Comparison of ENCODE assay signal across 7 cellular contexts in genomic region chr4:145234086-145234694, GRCh38. TPM values are rescaled to one million over a fixed set of nuclear protein-coding genes. Genes with fewer than 3 reads are reported as not detected.
A peak's percentile ranks its signal among the peaks of the same experiment; 100 is the strongest.
DNase-seq lines count a peak whose midpoint lies in the region; ATAC-seq and TF ChIP-seq lines count a peak whose summit lies in the region.

No MANE protein-coding gene starts in this region.

- H3K4me3 ChIP-seq in IMR-90 (ENCODE audit: insufficient read depth, low read depth, low read length), result no peak overlapping the region
- H3K4me3 ChIP-seq in spleen, result no peak overlapping the region

- H3K27me3 Mint-ChIP-seq in activated naive CD8-positive, alpha-beta T cell treated with anti-CD3 and anti-CD28 coated beads, Interleukin-2, amount 50 U/mL, for 24 hours, result peaks cover 2% of the 10 kb centered on the region

- no peak overlapping the region for H2AK5ac ChIP-seq in IMR-90 (ENCODE audit: low read depth, low read length)

- no TSS peak for BruUV-seq in IMR-90 (replicated peaks; lab: Mats Ljungman, UMichigan)

- H3K9me1 ChIP-seq in IMR-90 (ENCODE audit: insufficient read depth, low read length), result no peaks in the 10 kb centered on the region

- no peak overlapping the region for H2AK9ac ChIP-seq in IMR-90 (replicated peaks; ENCODE audit: low read depth, low read length, poor library complexity)

- no peaks in the 10 kb centered on the region for H4K20me1 ChIP-seq in IMR-90 (ENCODE audit: insufficient read depth, low read length)

- H2BK15ac ChIP-seq in IMR-90 (ENCODE audit: low read depth, low read length), result no peak overlapping the region

- peak; percentile 78 for TF ChIP-seq CTCF in GM10248 (IDR thresholded peaks at IDR 0.05; ENCODE audit: control extremely low read depth, extremely low read depth, low read depth, missing control alignments)
- TF ChIP-seq CTCF in IMR-90 (conservative IDR thresholded peaks at IDR 0.05; ENCODE audit: low read depth, low read length), result peak; percentile 88
- peak; percentile 87 for TF ChIP-seq CTCF in RWPE1 (conservative IDR thresholded peaks at IDR 0.05; ENCODE audit: low read depth)
- peak; percentile 44 to 77 (median 66) for TF ChIP-seq CTCF in spleen (IDR thresholded peaks at IDR 0.05 in 8 of 11, conservative IDR thresholded peaks at IDR 0.05 in 3 of 11)

- no peak overlapping the region for H2AFZ ChIP-seq in IMR-90 (replicated peaks; ENCODE audit: low read length, poor library complexity)

- no peaks in the 10 kb centered on the region for H3K36me3 Mint-ChIP-seq in activated naive CD8-positive, alpha-beta T cell treated with anti-CD3 and anti-CD28 coated beads, Interleukin-2, amount 50 U/mL, for 24 hours (ENCODE audit: low read depth)

- H3K4me2 ChIP-seq in IMR-90 (ENCODE audit: low read depth, low read length), result no peak overlapping the region

- no peak overlapping the region for H3K56ac ChIP-seq in IMR-90 (ENCODE audit: extremely low read depth, insufficient read depth, low read length)

- in situ Hi-C loops in IMR-90 (cut with MboI; ENCODE audit: low sequenced_read_pairs), result no loop called here

- no peak overlapping the region for H3K4me3 Mint-ChIP-seq in activated naive CD8-positive, alpha-beta T cell treated with anti-CD3 and anti-CD28 coated beads, Interleukin-2, amount 50 U/mL, for 24 hours

- dilution Hi-C loops in IMR-90 (cut with HindIII; ENCODE audit: low sequenced_read_pairs, unreplicated experiment), result no loop called here

- intact Hi-C loops in IMR-90 (cut with micrococcal nuclease) (loop anchor here (1.0 to 10.0 kb wide), 5 partner anchors 248 to 701 kb away; partner anchors contain the start of genes SMAD1 and ZNF827), spleen (cut with DNase I; ENCODE audit: low total_unique reads) (loop anchor here (5.0 kb wide), 1 partner anchor 323 kb away; no protein-coding TSS in a partner anchor)

- H3K14ac ChIP-seq in IMR-90 (replicated peaks; ENCODE audit: low read depth, low read length), result no peak overlapping the region

- CTCF ChIA-PET in GM10248 (lab: Yijun Ruan, JAX) (interaction anchor here (0.7 to 4.6 kb wide), 30 partner anchors 9 to 418 kb away, joined by 3 to 58 read pairs (median 4); no protein-coding TSS in a partner anchor), IMR-90 (lab: Yijun Ruan, JAX) (interaction anchor here (0.6 to 1.9 kb wide), 12 partner anchors 69 to 455 kb away, joined by 3 to 8 read pairs (median 3); no protein-coding TSS in a partner anchor), RWPE1 (lab: Yijun Ruan, JAX) (interaction anchor here (0.6 to 2.7 kb wide), 14 partner anchors 9 to 562 kb away, joined by 3 to 27 read pairs (median 4); no protein-coding TSS in a partner anchor)

- TF ChIP-seq POLR2A in IMR-90 (IDR thresholded peaks at IDR 0.05; ENCODE audit: low read depth, low read length) (no peak), spleen (IDR thresholded peaks at IDR 0.05) (no peak)

- no peaks in the 10 kb centered on the region for H3K79me1 ChIP-seq in IMR-90 (ENCODE audit: low read depth in 1 of 2, low read length in 2 of 2)

- no CpG with 5 or more reads among the region's 1 CpG for WGBS in IMR-90 (ENCODE audit: extremely low coverage in 2 of 2, insufficient read length in 1 of 2), 2 experiments
- 33 to 46% (median 35%) methylated on average over 1 of the region's 1 CpG for WGBS in spleen, 5 donors

- H3K27ac Mint-ChIP-seq in activated naive CD8-positive, alpha-beta T cell treated with anti-CD3 and anti-CD28 coated beads, Interleukin-2, amount 50 U/mL, for 24 hours, result no peak overlapping the region

- H3K4ac ChIP-seq in IMR-90 (ENCODE audit: low read depth, low read length), result no peak overlapping the region

- peak; percentile 83 for TF ChIP-seq RAD21 in IMR-90 (IDR thresholded peaks at IDR 0.05; ENCODE audit: low read length)

- H3K27me3 ChIP-seq in IMR-90 (ENCODE audit: control insufficient read depth, insufficient read depth, low read length) (no peaks in the 10 kb centered on the region), spleen (replicated peaks in 1 of 7) (no peaks in the 10 kb centered on the region)

- H3K27ac ChIP-seq in IMR-90 (ENCODE audit: insufficient read depth, low read length), result no peak overlapping the region
- no peak overlapping the region for H3K27ac ChIP-seq in RWPE1
- no peak overlapping the region for H3K27ac ChIP-seq in spleen

- no peaks in the 10 kb centered on the region for H3K36me3 ChIP-seq in IMR-90 (ENCODE audit: control insufficient read depth, insufficient read depth, low read length)
- no peaks in the 10 kb centered on the region for H3K36me3 ChIP-seq in spleen

- H4K91ac ChIP-seq in IMR-90 (ENCODE audit: insufficient read depth, low read depth, low read length), result no peak overlapping the region

- no peak overlapping the region for H3K23ac ChIP-seq in IMR-90 (ENCODE audit: low read depth, low read length)

- no peak overlapping the region for H4K8ac ChIP-seq in IMR-90 (ENCODE audit: low read depth in 2 of 2, low read length in 2 of 2)

- H4K5ac ChIP-seq in IMR-90 (ENCODE audit: low read depth, low read length), result no peak overlapping the region; the same call in 1 of the 2 replicates

- peak; percentile 70 for DNase-seq in GM10248 (ENCODE audit: extremely low spot score)
- peak; percentile 67 for DNase-seq in IMR-90
- DNase-seq in RWPE1 (ENCODE audit: low spot score), result peak; percentile 76
- peak; percentile 58 for DNase-seq in activated naive CD8-positive, alpha-beta T cell treated with anti-CD3 and anti-CD28 coated beads, Interleukin-2, amount 50 U/mL, for 24 hours
- peak; percentile 29 for DNase-seq in hepatic stellate cell (ENCODE audit: low spot score)
- no peak for DNase-seq in spleen

- no peak overlapping the region for H2BK20ac ChIP-seq in IMR-90 (ENCODE audit: low read depth, low read length)

- no peaks in the 10 kb centered on the region for H3K9me3 Mint-ChIP-seq in activated naive CD8-positive, alpha-beta T cell treated with anti-CD3 and anti-CD28 coated beads, Interleukin-2, amount 50 U/mL, for 24 hours

- no peak overlapping the region; the same call in 1 of the 2 replicates for H3K9ac ChIP-seq in IMR-90 (ENCODE audit: low read depth, low read length)

- POLR2A ChIA-PET in GM10248 (lab: Yijun Ruan, JAX), result no interaction called here
- POLR2A ChIA-PET in IMR-90 (lab: Charles Lee; ENCODE audit: unreplicated experiment), result no interaction called here
- POLR2A ChIA-PET in RWPE1 (lab: Yijun Ruan, JAX; ENCODE audit: low non-redundant PET), result no interaction called here

- H3K4me1 ChIP-seq in IMR-90 (ENCODE audit: control insufficient read depth, insufficient read depth, low read length) (0 out of 2 replicates have a peak, but pooled peaks cover 1% of the 10 kb centered on the region), spleen (peaks cover 0 to 5% (median 0%) of the 10 kb centered on the region in 6 donors)

- no peak overlapping the region for H2BK5ac ChIP-seq in IMR-90 (ENCODE audit: low read depth, low read length, poor library complexity, severe bottlenecking)

- no peak overlapping the region for H3K18ac ChIP-seq in IMR-90 (ENCODE audit: low read depth, low read length)

- no peak overlapping the region for H2BK120ac ChIP-seq in IMR-90 (ENCODE audit: low read depth, low read length)

- peak; percentile 99 for ATAC-seq in GM21576 (IDR thresholded peaks at IDR 0.05; ENCODE audit: unreplicated experiment)
- peak; percentile 93 for ATAC-seq in IMR-90 (ENCODE audit: low read depth)
- peak; percentile 100 for ATAC-seq in activated naive CD8-positive, alpha-beta T cell treated with anti-CD3 and anti-CD28 coated beads, Interleukin-2, amount 50 U/mL, for 24 hours

- no peaks in the 10 kb centered on the region for H3K9me3 ChIP-seq in IMR-90 (ENCODE audit: control insufficient read depth, insufficient read depth, low read length)
- H3K9me3 ChIP-seq in spleen, result peaks cover 0 to 7% (median 0%) of the 10 kb centered on the region in 8 donors

- H3K4me1 Mint-ChIP-seq in activated naive CD8-positive, alpha-beta T cell treated with anti-CD3 and anti-CD28 coated beads, Interleukin-2, amount 50 U/mL, for 24 hours, result no peaks in the 10 kb centered on the region

TF ChIP-seq in IMR-90, 13 proteins besides CTCF, POLR2A, EP300 and RAD21:
- no peak for TF ChIP-seq MAFK (IDR thresholded peaks at IDR 0.05; ENCODE audit: low read depth, low read length)
- no peak for TF ChIP-seq USF2 (IDR thresholded peaks at IDR 0.05; ENCODE audit: low read depth, low read length)
- no peak for TF ChIP-seq CHD1 (IDR thresholded peaks at IDR 0.05; ENCODE audit: low read depth, low read length)
- no peak for TF ChIP-seq ELK1 (IDR thresholded peaks at IDR 0.05; ENCODE audit: borderline replicate concordance, low read depth, low read length)
- TF ChIP-seq SMC3 (IDR thresholded peaks at IDR 0.05; ENCODE audit: low read depth, low read length), result peak; percentile 84
- TF ChIP-seq CEBPB (IDR thresholded peaks at IDR 0.05; ENCODE audit: low read depth, low read length), result no peak
- no peak for TF ChIP-seq MXI1 (IDR thresholded peaks at IDR 0.05; ENCODE audit: borderline replicate concordance, low read depth, low read length)
- TF ChIP-seq RFX5 (IDR thresholded peaks at IDR 0.05; ENCODE audit: low read depth, low read length), result no peak
TF ChIP-seq in IMR-90: peak in this region for 1.

RNA-seq across cellular contexts. Expression of gene OTUD4, which starts 53.8 kb away (rescaled TPM):
- 12.4 and 16.9 TPM in 2 replicates for total RNA-seq in IMR-90 (2012; rRNA removed)
- 10.1 and 11.0 TPM in 2 replicates for polyA plus RNA-seq in IMR-90 (2012; rRNA removed)
- polyA plus RNA-seq in IMR-90 (2012; cell fraction: cytosol; rRNA removed), result 2.1 and 2.4 TPM in 2 replicates
- 2.4 and 13.2 TPM in 2 replicates for polyA plus RNA-seq in IMR-90 (2012; cell fraction: nucleus; rRNA removed; ENCODE audit: low replicate concordance)
- total RNA-seq in spleen, result 10 to 100 TPM; 33.3 to 53.0 (median 46.5) TPM
- 10 to 100 TPM in 1 of 3 donors, 1 to 10 TPM in 2; 8.1 to 12.7 (median 8.5) TPM for polyA plus RNA-seq in spleen
